Comparison of ENCODE assay signal across 14 cellular contexts in genomic region chr6:7730003-7730402, GRCh38. TPM values are rescaled to one million over a fixed set of nuclear protein-coding genes. Genes with fewer than 3 reads are reported as not detected.
"Had no signal": no experiment of that assay in that cellular context is flagged by ENCODE, and none has a peak within 500 bp of the region (broad histone marks: within the 10 kb centered on the region; RNA-seq: fewer than 3 reads in every experiment).

No MANE protein-coding gene starts in this region.

- DNase-seq: activated CD4-positive, alpha-beta T cell treated with anti-CD3 and anti-CD28 coated beads for 4 hours; activated CD8-positive, alpha-beta T cell treated with anti-CD3 and anti-CD28 coated beads, Interleukin-2, amount 10 ng/mL, durations not matched to agents 7 days and 5 days; activated naive CD4-positive, alpha-beta T cell treated with anti-CD3 and anti-CD28 coated beads for 36 hours; central memory CD4-positive, alpha-beta T cell; effector CD8-positive, alpha-beta T cell; hippocampal formation; right lobe of liver; stimulated activated CD4-positive, alpha-beta T cell treated with anti-CD3 and anti-CD28 coated beads, Interleukin-12 subunit alpha, Interleukin-12 subunit beta, amount 100 ng/mL, for 4 hours; stimulated activated CD8-positive, alpha-beta memory T cell treated with anti-CD3 and anti-CD28 coated beads, Interleukin-4, amount 100 ng/mL, for 48 hours; stimulated activated naive CD8-positive, alpha-beta T cell treated with anti-CD3 and anti-CD28 coated beads, Interleukin-15, amount 100 ng/mL, for 72 hours; T-cell had no signal

- H3K27ac ChIP-seq: prostate gland, thoracic aorta had no signal

- H3K36me3 ChIP-seq: prostate gland, right lobe of liver, thoracic aorta had no signal

- ATAC-seq: activated CD8-positive, alpha-beta T cell treated with anti-CD3 and anti-CD28 coated beads, Interleukin-2, amount 10 ng/mL, durations not matched to agents 7 days and 5 days; stimulated activated naive CD8-positive, alpha-beta T cell treated with anti-CD3 and anti-CD28 coated beads, Interleukin-15, amount 100 ng/mL, for 72 hours; T-cell had no signal

- FAIRE-seq: urothelium cell line had no signal

- H3K9me3 ChIP-seq: prostate gland, right lobe of liver, thoracic aorta had no signal

- H3K4me3 ChIP-seq: prostate gland, right lobe of liver, thoracic aorta had no signal

RNA-seq across cellular contexts. Expression of gene BMP6, which starts 4.1 kb away (rescaled TPM):
- total RNA-seq: activated CD8-positive, alpha-beta T cell treated with anti-CD3 and anti-CD28 coated beads, Interleukin-2, amount 10 ng/mL, durations not matched to agents 7 days and 5 days had no signal
